32 cellular contexts compared by ENCODE assay signal in the genomic region with DNA sequence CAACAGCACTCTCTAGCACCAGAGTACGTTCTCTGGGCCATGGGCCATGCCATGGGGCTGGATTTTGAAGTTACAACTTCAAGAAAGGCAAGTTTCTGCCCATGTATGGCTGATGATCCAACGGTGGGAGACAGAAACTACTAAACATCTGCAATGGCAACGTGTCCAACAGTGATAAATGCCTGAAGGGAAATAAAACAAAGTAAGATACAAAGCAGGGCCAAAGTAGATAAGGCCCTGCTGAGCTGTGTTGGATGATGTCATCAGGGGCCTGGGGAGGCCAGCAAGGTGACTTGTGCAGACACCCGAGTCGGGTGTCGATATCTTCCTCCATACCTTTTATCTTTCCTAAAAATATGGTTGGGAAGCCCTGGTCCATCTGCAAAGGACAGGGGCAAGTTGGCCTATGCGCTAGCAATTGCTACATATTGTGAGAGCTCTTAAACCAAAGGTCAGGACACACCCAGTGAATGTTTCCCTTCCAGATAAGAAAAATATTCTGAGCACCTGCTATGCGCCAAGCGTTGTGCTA.
A peak's percentile ranks its signal among the peaks of the same experiment; 100 is the strongest.
DNase-seq lines count a peak whose midpoint lies in the region; ATAC-seq, FAIRE-seq and TF ChIP-seq lines count a peak whose summit lies in the region.
"Had no signal": no experiment of that assay in that cellular context is flagged by ENCODE, and none has a peak within 500 bp of the region (broad histone marks: within the 10 kb centered on the region; RNA-seq: fewer than 3 reads in every experiment).

No MANE protein-coding gene starts in this region.

- peaks cover 7% of the 10 kb centered on the region for H3K9me3 Mint-ChIP-seq in mesothelial cell of epicardium
- H3K9me3 Mint-ChIP-seq in activated naive CD8-positive, alpha-beta T cell treated with anti-CD3 and anti-CD28 coated beads for 36 hours = peaks cover 1% of the 10 kb centered on the region
- H3K9me3 Mint-ChIP-seq: activated T-cell treated with anti-CD3 and anti-CD28 coated beads, Interleukin-2, amount 50 U/mL, for 24 hours; effector memory CD8-positive, alpha-beta T cell had no signal

- FAIRE-seq in urothelium cell line (lab: Jason Lieb, UNC) = peak; percentile 23
- FAIRE-seq: kidney had no signal

- no peaks in the 10 kb centered on the region for H3K36me3 ChIP-seq in body of pancreas (replicated peaks in 1 of 2; ENCODE audit: insufficient read depth in 1 of 2, low read depth in 2 of 2)
- H3K36me3 ChIP-seq: lower lobe of right lung, SJSA1, spleen, vagina had no signal

- peaks cover 14% of the 10 kb centered on the region for H3K4me1 ChIP-seq in body of pancreas
- H3K4me1 ChIP-seq: lower lobe of right lung, SJSA1, vagina had no signal

- no peak overlapping the region for H3K4me3 ChIP-seq in body of pancreas
- H3K4me3 ChIP-seq: lower lobe of right lung, SJSA1, spleen, testis, vagina had no signal

- no peaks in the 10 kb centered on the region for H3K27me3 ChIP-seq in body of pancreas
- H3K27me3 ChIP-seq: SJSA1, testis, vagina had no signal

- no peak for TF ChIP-seq POLR2A in body of pancreas (IDR thresholded peaks at IDR 0.05)

- H3K4me1 Mint-ChIP-seq in mesothelial cell of epicardium = peaks cover 20% of the 10 kb centered on the region
- no peaks in the 10 kb centered on the region for H3K4me1 Mint-ChIP-seq in activated naive CD8-positive, alpha-beta T cell treated with anti-CD3 and anti-CD28 coated beads for 36 hours
- H3K4me1 Mint-ChIP-seq: CD8-positive, alpha-beta memory T cell had no signal

- no peaks in the 10 kb centered on the region for H3K36me3 Mint-ChIP-seq in mesothelial cell of epicardium
- no peaks in the 10 kb centered on the region for H3K36me3 Mint-ChIP-seq in activated naive CD8-positive, alpha-beta T cell treated with anti-CD3 and anti-CD28 coated beads for 36 hours
- H3K36me3 Mint-ChIP-seq: activated naive CD8-positive, alpha-beta T cell had no signal

- H3K27me3 Mint-ChIP-seq in mesothelial cell of epicardium (ENCODE audit: low read depth) = no peaks in the 10 kb centered on the region
- peaks cover 37% of the 10 kb centered on the region for H3K27me3 Mint-ChIP-seq in activated naive CD8-positive, alpha-beta T cell treated with anti-CD3 and anti-CD28 coated beads for 36 hours

- WGBS in body of pancreas, 2 donors = 30 to 41% methylated on average over 9 of the region's 9 CpGs

- intact Hi-C loops in body of pancreas (cut with DNase I) = no loop called here

- peak; percentile 80 for ATAC-seq in body of pancreas
- ATAC-seq: effector memory CD8-positive, alpha-beta T cell; lower lobe of right lung; stimulated activated naive CD8-positive, alpha-beta T cell treated with anti-CD3 and anti-CD28 coated beads, Interleukin-15, Interleukin-2, amounts not matched to agents 100 U/mL and 50 U/mL, for 24 hours had no signal

- H3K27ac ChIP-seq in body of pancreas = peak overlapping the region in 2 of 4 donors; percentile 23 to 44
- H3K27ac ChIP-seq: lower lobe of right lung, SJSA1, spleen, testis, vagina had no signal

- DNase-seq in LoVo (ENCODE audit: low spot score) = peak; percentile 11
- peak in 3 of 4 donors; percentile 28 to 52 (median 30) for DNase-seq in body of pancreas
- no peak for DNase-seq in mesothelial cell of epicardium (ENCODE audit: low spot score in 2 of 2, unreplicated experiment in 2 of 2)
- DNase-seq in urothelium cell line (ENCODE audit: low spot score) = no peak
- no peak for DNase-seq in kidney tubule cell (ENCODE audit: low spot score)
- DNase-seq in activated naive CD8-positive, alpha-beta T cell treated with anti-CD3 and anti-CD28 coated beads for 36 hours = no peak
- DNase-seq in NCI-H1436 treated with DMSO at 0.1 percent for 48 hours (lab: John Stamatoyannopoulos, UW) = no peak
- DNase-seq: activated CD4-positive, CD25-positive, alpha-beta regulatory T cell; activated effector memory CD4-positive, alpha-beta T cell treated with anti-CD3 and anti-CD28 coated beads, Interleukin-2, amount 50 U/mL, for 16 hours; activated T-cell treated with anti-CD3 and anti-CD28 coated beads, Interleukin-2, amount 50 U/mL, for 24 hours; aorta; CD8-positive, alpha-beta memory T cell; cortex of kidney; effector memory CD8-positive, alpha-beta T cell; GDM1; H7; kidney; lower lobe of right lung; NCI-H1092; NCI-H187; nephron progenitor cell; posterior cingulate gyrus; right cardiac atrium; RPMI8226; spleen; stimulated activated CD4-positive, alpha-beta T cell treated with anti-CD3 and anti-CD28 coated beads, Interleukin-2, amount 100 ng/mL, for 24 hours; stimulated activated naive CD8-positive, alpha-beta T cell treated with anti-CD3 and anti-CD28 coated beads, Interleukin-15, Interleukin-2, amounts not matched to agents 100 U/mL and 50 U/mL, for 24 hours; T1000; testis had no signal

- no peak for TF ChIP-seq CTCF in body of pancreas (IDR thresholded peaks at IDR 0.05)
- no peak for TF ChIP-seq CTCF in mesothelial cell of epicardium (IDR thresholded peaks at IDR 0.05; ENCODE audit: unreplicated experiment)

- H3K27ac Mint-ChIP-seq in mesothelial cell of epicardium = peak overlapping the region; percentile 62
- no peak overlapping the region for H3K27ac Mint-ChIP-seq in activated naive CD8-positive, alpha-beta T cell treated with anti-CD3 and anti-CD28 coated beads for 36 hours
- H3K27ac Mint-ChIP-seq: activated naive CD8-positive, alpha-beta T cell; activated T-cell treated with anti-CD3 and anti-CD28 coated beads, Interleukin-2, amount 50 U/mL, for 24 hours; effector memory CD8-positive, alpha-beta T cell; nephron progenitor cell had no signal

- H3K4me3 Mint-ChIP-seq in mesothelial cell of epicardium = no peak overlapping the region
- H3K4me3 Mint-ChIP-seq in activated naive CD8-positive, alpha-beta T cell treated with anti-CD3 and anti-CD28 coated beads for 36 hours = no peak overlapping the region
- H3K4me3 Mint-ChIP-seq: activated naive CD8-positive, alpha-beta T cell; activated T-cell treated with anti-CD3 and anti-CD28 coated beads, Interleukin-2, amount 50 U/mL, for 24 hours; CD8-positive, alpha-beta memory T cell; effector memory CD8-positive, alpha-beta T cell; nephron progenitor cell had no signal

- no peaks in the 10 kb centered on the region for H3K9me3 ChIP-seq in body of pancreas
- H3K9me3 ChIP-seq: lower lobe of right lung, SJSA1, testis, vagina had no signal

Comparison
In these comparisons a context has a peak if more than half of its experiments do, and no peak if none do; other contexts are left out.
1. DNase-seq: peak in LoVo (single experiment) and body of pancreas (3 of 4); none in mesothelial cell of epicardium (0 of 2), urothelium cell line (single experiment), kidney tubule cell (single experiment), activated naive CD8-positive, alpha-beta T cell treated with anti-CD3 and anti-CD28 coated beads for 36 hours (single experiment) and NCI-H1436 treated with DMSO at 0.1 percent for 48 hours (single experiment).